In genomic region chr20:32789896-32790750, GRCh38 we compare ENCODE assay signal across 8 cellular contexts. TPM values are rescaled to one million over a fixed set of nuclear protein-coding genes. Genes with fewer than 3 reads are reported as not detected.
A peak's percentile ranks its signal among the peaks of the same experiment; 100 is the strongest.
DNase-seq lines count a peak whose midpoint lies in the region; ATAC-seq, FAIRE-seq and TF ChIP-seq lines count a peak whose summit lies in the region.

No MANE protein-coding gene starts in this region.

- no peak for TF ChIP-seq POLR2A in ovary (IDR thresholded peaks at IDR 0.05)

- H3K4me1 ChIP-seq in ovary (ENCODE audit: insufficient read depth) (no peaks in the 10 kb centered on the region), tibial artery (no peaks in the 10 kb centered on the region)

- H3K27ac ChIP-seq in ovary (no peak overlapping the region), tibial artery (no peak overlapping the region)

- no peaks in the 10 kb centered on the region for H3K9me3 ChIP-seq in ovary
- H3K9me3 ChIP-seq in tibial artery: no peaks in the 10 kb centered on the region

- DNase-seq in AG08395 (ENCODE audit: low spot score) (peak; percentile 93), LoVo (ENCODE audit: low spot score) (peak; percentile 61), SHP77 treated with DMSO at 0.1 percent for 48 hours (lab: John Stamatoyannopoulos, UW) (peak; percentile 55), frontal cortex (ENCODE audit: low spot score in 2 of 2) (peak; percentile 74 to 91), ovary (peak; percentile 63 to 81 (median 71)), tibial artery (peak; percentile 71 to 79)
- peak; percentile 51 for DNase-seq in activated effector memory CD4-positive, alpha-beta T cell treated with Interleukin-2 at 50 U/mL for 16 hours

- WGBS in ovary, 3 donors: 64 to 76% (median 72%) methylated on average over 6 of the region's 6 CpGs

- TF ChIP-seq CTCF in ovary (IDR thresholded peaks at IDR 0.05) (peak; percentile 84 to 88 (median 86)), tibial artery (IDR thresholded peaks at IDR 0.05) (peak; percentile 90 to 98)

- intact Hi-C loops in ovary (cut with DNase I) (no loop called here), tibial artery (cut with DNase I; ENCODE audit: low total_unique reads) (loop anchor here (10.0 kb wide), 2 partner anchors 115 to 515 kb away; partner anchors contain the start of gene C20orf203)

- TF ChIP-seq EP300 in ovary (IDR thresholded peaks at IDR 0.05): no peak

- H3K36me3 ChIP-seq in ovary: no peaks in the 10 kb centered on the region
- H3K36me3 ChIP-seq in tibial artery: peaks cover 0 to 16% (median 0%) of the 10 kb centered on the region in 3 donors

- H3K4me3 ChIP-seq in ovary (no peak overlapping the region), tibial artery (no peak overlapping the region)

- FAIRE-seq in frontal cortex (lab: Jason Lieb, UNC): no peak

- H3K27me3 ChIP-seq in ovary: no peaks in the 10 kb centered on the region
- H3K27me3 ChIP-seq in tibial artery: no peaks in the 10 kb centered on the region

- peak; percentile 68 for ATAC-seq in GM18511 (IDR thresholded peaks at IDR 0.05; ENCODE audit: unreplicated experiment)

RNA-seq across cellular contexts. Expression of gene DNMT3B, which starts 27.9 kb away (rescaled TPM):
- total RNA-seq in frontal cortex (6.5 TPM), ovary (1 to 10 TPM in 2 of 7 donors, under 1 TPM in 5; 0.46 to 2.1 (median 0.80) TPM)
- 1 to 10 TPM in 1 of 2 donors, under 1 TPM in 1; 0.67 to 1.0 TPM for polyA plus RNA-seq in ovary

RNA-seq across cellular contexts. Expression of gene MAPRE1, which starts 29.6 kb away (rescaled TPM):
- 103 TPM for total RNA-seq in frontal cortex
- 10 to 100 TPM; 43.3 to 94.1 (median 83.2) TPM for total RNA-seq in ovary
- 100 to 1,000 TPM in 1 of 2 donors, 10 to 100 TPM in 1; 34.9 to 110 TPM for polyA plus RNA-seq in ovary

RNA-seq across cellular contexts. Expression of gene COMMD7, which starts 46.9 kb away (rescaled TPM):
- total RNA-seq in frontal cortex (23.2 TPM), ovary (10 to 100 TPM; 14.2 to 38.4 (median 25.4) TPM)
- polyA plus RNA-seq in ovary: 10 to 100 TPM; 36.0 to 51.8 TPM
